Comparison of ENCODE assay signal across 1 cellular context in genomic region chrX:149498767-149499166, GRCh38.
TF ChIP-seq lines count a peak whose summit lies in the region.

No MANE protein-coding gene starts in this region.

TF ChIP-seq in HepG2, 621 proteins besides CTCF, POLR2A, EP300 and RAD21:
- no peak for TF ChIP-seq NR1H2 (CRISPR knock-in tag; IDR thresholded peaks at IDR 0.05; ENCODE audit: borderline replicate concordance, low read depth)
- 0 out of 2 replicates have a peak, but pooled peaks have one; percentile 32 for TF ChIP-seq MAFF (IDR thresholded peaks at IDR 0.05; ENCODE audit: low read depth, low read length)
- TF ChIP-seq ZNF329 (CRISPR knock-in tag; IDR thresholded peaks at IDR 0.05; ENCODE audit: low read depth): no peak
- TF ChIP-seq MAFK (conservative IDR thresholded peaks at IDR 0.05 in 1 of 2, IDR thresholded peaks at IDR 0.05 in 1 of 2; ENCODE audit: low read length in 2 of 2): peak in 1 of 2 experiments; percentile 64; a peak in 3 of 4 replicates
